ENCODE assay signal across 17 cellular contexts in the genomic region with DNA sequence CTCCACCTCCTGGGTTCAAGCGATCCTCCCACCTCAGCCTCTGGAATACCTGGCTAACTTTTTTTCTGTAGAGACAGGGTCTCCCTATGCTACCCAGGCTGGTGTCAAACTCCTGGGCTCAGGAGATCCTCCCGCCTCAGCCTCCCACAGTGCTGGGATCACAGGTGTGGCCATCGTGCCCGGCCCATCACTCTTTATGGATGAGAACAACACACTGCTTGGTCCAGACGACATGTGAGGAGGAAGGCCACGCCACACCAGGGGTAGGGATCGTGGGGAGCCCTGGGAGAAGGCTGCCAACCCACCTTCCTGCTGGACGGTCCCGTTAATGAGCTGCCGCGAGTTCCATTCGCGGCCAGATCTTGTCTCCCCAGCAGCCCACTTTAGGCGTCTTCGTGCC. TPM values are rescaled to one million over a fixed set of nuclear protein-coding genes. Genes with fewer than 3 reads are reported as not detected.
DNase-seq lines count a peak whose midpoint lies in the region; ATAC-seq and TF ChIP-seq lines count a peak whose summit lies in the region.
"Had no signal": no experiment of that assay in that cellular context is flagged by ENCODE, and none has a peak within 500 bp of the region (broad histone marks: within the 10 kb centered on the region; RNA-seq: fewer than 3 reads in every experiment).

No MANE protein-coding gene starts in this region.

- TF ChIP-seq CTCF in IMR-90 (conservative IDR thresholded peaks at IDR 0.05; ENCODE audit: low read depth, low read length) = no peak
- TF ChIP-seq CTCF in endothelial cell (IDR thresholded peaks at IDR 0.05; ENCODE audit: unreplicated experiment) = no peak

- TF ChIP-seq POLR2A in IMR-90 (IDR thresholded peaks at IDR 0.05; ENCODE audit: low read depth, low read length) = no peak

- H2BK15ac ChIP-seq in IMR-90 (ENCODE audit: low read depth, low read length) = no peak overlapping the region

- no peaks in the 10 kb centered on the region for H3K36me3 ChIP-seq in BLaER1
- H3K36me3 ChIP-seq in BLaER1 treated with 17β-estradiol and CSF1 and Interleukin-3, amounts not matched to agents 10 nM and 100 nM = no peaks in the 10 kb centered on the region
- H3K36me3 ChIP-seq in IMR-90 (ENCODE audit: control insufficient read depth, insufficient read depth, low read length) = no peaks in the 10 kb centered on the region
- H3K36me3 ChIP-seq: BE2C had no signal

- no peak overlapping the region for H3K4me3 ChIP-seq in BLaER1
- no peak overlapping the region for H3K4me3 ChIP-seq in BLaER1 treated with 17β-estradiol and CSF1 and Interleukin-3, amounts not matched to agents 10 nM and 100 nM
- no peak overlapping the region for H3K4me3 ChIP-seq in IMR-90 (ENCODE audit: insufficient read depth, low read depth, low read length)
- H3K4me3 ChIP-seq: K562 had no signal

- no peak overlapping the region for H2BK5ac ChIP-seq in IMR-90 (ENCODE audit: low read depth, low read length, poor library complexity, severe bottlenecking)

- H3K9me1 ChIP-seq in IMR-90 (ENCODE audit: insufficient read depth, low read length) = no peaks in the 10 kb centered on the region

- no peaks in the 10 kb centered on the region for H3K9me3 ChIP-seq in BLaER1
- H3K9me3 ChIP-seq in BLaER1 treated with 17β-estradiol and CSF1 and Interleukin-3, amounts not matched to agents 10 nM and 100 nM (replicated peaks in 1 of 11) = peaks cover 0 to 7% (median 0%) of the 10 kb centered on the region in 11 experiments; a peak in 2 of 22 replicates
- no peaks in the 10 kb centered on the region for H3K9me3 ChIP-seq in IMR-90 (ENCODE audit: control insufficient read depth, insufficient read depth, low read length)
- H3K9me3 ChIP-seq: BE2C had no signal

- ATAC-seq in IMR-90 (ENCODE audit: low read depth) (no peak), GM21526 (IDR thresholded peaks at IDR 0.05; ENCODE audit: low FRiP score, unreplicated experiment) (no peak)
- ATAC-seq: CD8-positive, alpha-beta T cell; K562 had no signal

- 82% methylated on average over 8 of the region's 15 CpGs; no CpG with 5 or more reads in 1 of the 2 experiments for WGBS in IMR-90 (ENCODE audit: extremely low coverage in 2 of 2, insufficient read length in 1 of 2), 2 experiments

- BruUV-seq in IMR-90 (replicated peaks; lab: Mats Ljungman, UMichigan) = no TSS peak

- H3K4me1 Mint-ChIP-seq in endothelial cell (ENCODE audit: unreplicated experiment) = peaks cover 30% of the 10 kb centered on the region
- H3K4me1 Mint-ChIP-seq: CD14-positive monocyte had no signal

- H2AFZ ChIP-seq in IMR-90 (replicated peaks; ENCODE audit: low read length, poor library complexity) = peak overlapping the region; percentile 51

- POLR2A ChIA-PET in IMR-90 (lab: Charles Lee; ENCODE audit: unreplicated experiment) = no interaction called here

- no peak for TF ChIP-seq RAD21 in IMR-90 (IDR thresholded peaks at IDR 0.05; ENCODE audit: low read length)

- H3K27me3 Mint-ChIP-seq in endothelial cell (ENCODE audit: unreplicated experiment) = peaks cover 12% of the 10 kb centered on the region

- no peak overlapping the region for H3K14ac ChIP-seq in IMR-90 (replicated peaks; ENCODE audit: low read depth, low read length)

- no peak overlapping the region for H2AK9ac ChIP-seq in IMR-90 (replicated peaks; ENCODE audit: low read depth, low read length, poor library complexity)

- H3K27ac Mint-ChIP-seq in endothelial cell (ENCODE audit: unreplicated experiment) = peak overlapping the region; percentile 38
- H3K27ac Mint-ChIP-seq: CD14-positive monocyte; CD8-positive, alpha-beta T cell had no signal

- CTCF ChIA-PET in IMR-90 (lab: Yijun Ruan, JAX) = no interaction called here

- H4K8ac ChIP-seq in IMR-90 (ENCODE audit: low read depth in 2 of 2, low read length in 2 of 2) = no peak overlapping the region

- H3K9me3 Mint-ChIP-seq in endothelial cell (ENCODE audit: unreplicated experiment) = no peaks in the 10 kb centered on the region
- H3K9me3 Mint-ChIP-seq: CD8-positive, alpha-beta T cell had no signal

- no peak overlapping the region for H3K23ac ChIP-seq in IMR-90 (ENCODE audit: low read depth, low read length)

- no peak overlapping the region for H4K91ac ChIP-seq in IMR-90 (ENCODE audit: insufficient read depth, low read depth, low read length)

- H3K36me3 Mint-ChIP-seq in endothelial cell (ENCODE audit: low read depth, unreplicated experiment) = peaks cover 3% of the 10 kb centered on the region
- H3K36me3 Mint-ChIP-seq: CD8-positive, alpha-beta T cell had no signal

- H3K27me3 ChIP-seq in BLaER1 (peaks cover 22% of the 10 kb centered on the region), IMR-90 (ENCODE audit: control insufficient read depth, insufficient read depth, low read length) (peaks cover 72% of the 10 kb centered on the region)
- H3K27me3 ChIP-seq in BLaER1 treated with 17β-estradiol and CSF1 and Interleukin-3, amounts not matched to agents 10 nM and 100 nM = peaks cover 18 to 41% (median 29%) of the 10 kb centered on the region in 11 experiments

- H3K9ac ChIP-seq in BLaER1 = no peak overlapping the region
- no peak overlapping the region for H3K9ac ChIP-seq in BLaER1 treated with 17β-estradiol and CSF1 and Interleukin-3, amounts not matched to agents 10 nM and 100 nM
- no peak overlapping the region for H3K9ac ChIP-seq in IMR-90 (ENCODE audit: low read depth, low read length)

- in situ Hi-C loops in IMR-90 (cut with MboI; ENCODE audit: low sequenced_read_pairs) = no loop called here

- no peak overlapping the region for H3K4me3 Mint-ChIP-seq in endothelial cell (ENCODE audit: unreplicated experiment)
- H3K4me3 Mint-ChIP-seq: CD8-positive, alpha-beta T cell had no signal

- H3K4ac ChIP-seq in IMR-90 (ENCODE audit: low read depth, low read length) = no peak overlapping the region

- H3K27ac ChIP-seq in BLaER1 (no peak overlapping the region), IMR-90 (ENCODE audit: insufficient read depth, low read length) (no peak overlapping the region)
- H3K27ac ChIP-seq in BLaER1 treated with 17β-estradiol and CSF1 and Interleukin-3, amounts not matched to agents 10 nM and 100 nM = no peak overlapping the region

- H4K20me1 ChIP-seq in BLaER1 = no peaks in the 10 kb centered on the region
- H4K20me1 ChIP-seq in BLaER1 treated with 17β-estradiol and CSF1 and Interleukin-3, amounts not matched to agents 10 nM and 100 nM = peaks cover 0 to 6% (median 0%) of the 10 kb centered on the region in 11 experiments; a peak in 5 of 22 replicates
- no peaks in the 10 kb centered on the region for H4K20me1 ChIP-seq in IMR-90 (ENCODE audit: insufficient read depth, low read length)

- no peak overlapping the region for H2BK120ac ChIP-seq in IMR-90 (ENCODE audit: low read depth, low read length)

- DNase-seq in IMR-90 (no peak), endothelial cell (ENCODE audit: low spot score) (no peak), iPS-NIHi7 (ENCODE audit: extremely low spot score) (no peak)
- DNase-seq in activated T-cell treated with anti-CD3 and anti-CD28 coated beads, Interleukin-2, amount 50 U/mL, for 48 hours = no peak
- DNase-seq: ACHN; BE2C; Calu3; CD8-positive, alpha-beta T cell; DMS79 treated with DMSO at 0.1 percent for 48 hours; GF-D8 had no signal

- H2AK5ac ChIP-seq in IMR-90 (ENCODE audit: low read depth, low read length) = no peak overlapping the region

- no peak overlapping the region for H2BK20ac ChIP-seq in IMR-90 (ENCODE audit: low read depth, low read length)

- H4K5ac ChIP-seq in IMR-90 (ENCODE audit: low read depth, low read length) = no peak overlapping the region

- intact Hi-C loops in IMR-90 (cut with micrococcal nuclease) = no loop called here

- H3K56ac ChIP-seq in IMR-90 (ENCODE audit: extremely low read depth, insufficient read depth, low read length) = no peak overlapping the region

- H3K4me2 ChIP-seq in BLaER1 (peak overlapping the region; percentile 62), IMR-90 (ENCODE audit: low read depth, low read length) (no peak overlapping the region)
- peak overlapping the region in 8 of 11 experiments; percentile 52 to 82 (median 66); a peak in 7 of 22 replicates for H3K4me2 ChIP-seq in BLaER1 treated with 17β-estradiol and CSF1 and Interleukin-3, amounts not matched to agents 10 nM and 100 nM

- H3K79me1 ChIP-seq in IMR-90 (ENCODE audit: low read depth in 1 of 2, low read length in 2 of 2) = no peaks in the 10 kb centered on the region

- dilution Hi-C loops in IMR-90 (cut with HindIII; ENCODE audit: low sequenced_read_pairs, unreplicated experiment) = no loop called here

- no peak overlapping the region for H3K18ac ChIP-seq in IMR-90 (ENCODE audit: low read depth, low read length)

- H3K4me1 ChIP-seq in BLaER1 (peaks cover 44% of the 10 kb centered on the region), IMR-90 (ENCODE audit: control insufficient read depth, insufficient read depth, low read length) (no peaks in the 10 kb centered on the region)
- H3K4me1 ChIP-seq in BLaER1 treated with 17β-estradiol and CSF1 and Interleukin-3, amounts not matched to agents 10 nM and 100 nM = peaks cover 5 to 45% (median 35%) of the 10 kb centered on the region in 10 experiments; a peak in 19 of 20 replicates
- H3K4me1 ChIP-seq: BE2C had no signal

TF ChIP-seq in IMR-90, 13 proteins besides CTCF, POLR2A, EP300 and RAD21 (continues in another document):
- no peak for TF ChIP-seq SMC3 (IDR thresholded peaks at IDR 0.05; ENCODE audit: low read depth, low read length)
- TF ChIP-seq, protein P1, sequence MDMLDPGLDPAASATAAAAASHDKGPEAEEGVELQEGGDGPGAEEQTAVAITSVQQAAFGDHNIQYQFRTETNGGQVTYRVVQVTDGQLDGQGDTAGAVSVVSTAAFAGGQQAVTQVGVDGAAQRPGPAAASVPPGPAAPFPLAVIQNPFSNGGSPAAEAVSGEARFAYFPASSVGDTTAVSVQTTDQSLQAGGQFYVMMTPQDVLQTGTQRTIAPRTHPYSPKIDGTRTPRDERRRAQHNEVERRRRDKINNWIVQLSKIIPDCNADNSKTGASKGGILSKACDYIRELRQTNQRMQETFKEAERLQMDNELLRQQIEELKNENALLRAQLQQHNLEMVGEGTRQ (IDR thresholded peaks at IDR 0.05; ENCODE audit: low read depth, low read length) = no peak
- no peak for TF ChIP-seq MAZ (IDR thresholded peaks at IDR 0.05; ENCODE audit: borderline replicate concordance, low read depth, low read length)

RNA-seq across cellular contexts. Expression of gene GABRD, which starts 5.0 kb away (rescaled TPM):
- not detected in 2 replicates for total RNA-seq in IMR-90 (2012; rRNA removed)
- polyA plus RNA-seq in IMR-90 (2012; rRNA removed) = not detected in 2 replicates
- polyA plus RNA-seq in IMR-90 (2012; cell fraction: cytosol; rRNA removed) = not detected in 2 replicates
- polyA plus RNA-seq in IMR-90 (2012; cell fraction: nucleus; rRNA removed; ENCODE audit: low replicate concordance) = not detected in 2 replicates
- 0.64 TPM for total RNA-seq in endothelial cell (ENCODE audit: unreplicated experiment)
- total RNA-seq: Calu3, HT-29 had no signal
- polyA plus RNA-seq: CD14-positive monocyte, K562 had no signal

RNA-seq across cellular contexts. Expression of gene CFAP74, which starts 10.6 kb away (rescaled TPM):
- total RNA-seq in IMR-90 (2012; rRNA removed) (not detected in 2 replicates), endothelial cell (ENCODE audit: unreplicated experiment) (not detected)
- polyA plus RNA-seq in IMR-90 (2012; rRNA removed) = not detected in 2 replicates
- not detected in 2 replicates for polyA plus RNA-seq in IMR-90 (2012; cell fraction: cytosol; rRNA removed)
- polyA plus RNA-seq in IMR-90 (2012; cell fraction: nucleus; rRNA removed; ENCODE audit: low replicate concordance) = 0.02 TPM in 1 of 2 replicates, not detected in the other
- total RNA-seq: Calu3; CD8-positive, alpha-beta T cell; H4; HT-29 had no signal
- polyA plus RNA-seq: CD14-positive monocyte had no signal

RNA-seq across cellular contexts. Expression of gene PRKCZ, which starts 36.0 kb away (rescaled TPM):
- total RNA-seq in IMR-90 (2012; rRNA removed) = 2.0 and 2.8 TPM in 2 replicates
- polyA plus RNA-seq in IMR-90 (2012; rRNA removed) = 3.5 and 4.4 TPM in 2 replicates
- polyA plus RNA-seq in IMR-90 (2012; cell fraction: cytosol; rRNA removed) = 3.8 and 4.0 TPM in 2 replicates
- polyA plus RNA-seq in IMR-90 (2012; cell fraction: nucleus; rRNA removed; ENCODE audit: low replicate concordance) = 5.9 and 7.4 TPM in 2 replicates
- total RNA-seq in endothelial cell (ENCODE audit: unreplicated experiment) = 23.1 TPM
